ENCODE assay signal across 25 cellular contexts in genomic region chr12:51662728-51663154, GRCh38.
"Had no signal": no experiment of that assay in that cellular context is flagged by ENCODE, and none has a peak within 500 bp of the region (broad histone marks: within the 10 kb centered on the region; RNA-seq: fewer than 3 reads in every experiment).

No MANE protein-coding gene starts in this region.

- H3K9me3 Mint-ChIP-seq: activated B cell treated with CpG ODN at 0.5 μM for 24 hours; activated naive CD8-positive, alpha-beta T cell treated with anti-CD3 and anti-CD28 coated beads for 36 hours; central memory CD8-positive, alpha-beta T cell; naive thymus-derived CD8-positive, alpha-beta T cell; stimulated activated effector memory CD8-positive, alpha-beta T cell treated with anti-CD3 and anti-CD28 coated beads, Interleukin-12 subunit alpha, Interleukin-12 subunit beta, amount 100 ng/mL, for 72 hours; T-cell had no signal

- H3K27ac ChIP-seq: esophagus muscularis mucosa, neural progenitor cell, stomach, transverse colon, vagina had no signal

- H3K4me1 Mint-ChIP-seq: activated B cell treated with CpG ODN at 0.5 μM for 24 hours; activated CD4-positive, alpha-beta T cell treated with anti-CD3 and anti-CD28 coated beads for 36 hours; activated naive CD8-positive, alpha-beta T cell treated with anti-CD3 and anti-CD28 coated beads for 36 hours; central memory CD8-positive, alpha-beta T cell; naive thymus-derived CD8-positive, alpha-beta T cell; stimulated activated effector memory CD8-positive, alpha-beta T cell treated with anti-CD3 and anti-CD28 coated beads, Interleukin-12 subunit alpha, Interleukin-12 subunit beta, amount 100 ng/mL, for 72 hours; T-cell had no signal

- H3K36me3 Mint-ChIP-seq: activated naive CD8-positive, alpha-beta T cell treated with anti-CD3 and anti-CD28 coated beads for 36 hours; stimulated activated effector memory CD8-positive, alpha-beta T cell treated with anti-CD3 and anti-CD28 coated beads, Interleukin-12 subunit alpha, Interleukin-12 subunit beta, amount 100 ng/mL, for 72 hours; T-cell had no signal

- H3K4me3 ChIP-seq: dorsolateral prefrontal cortex, esophagus muscularis mucosa, neural progenitor cell, stomach, transverse colon, vagina had no signal

- FAIRE-seq: astrocyte, colon, frontal cortex had no signal

- H3K4me1 ChIP-seq: esophagus muscularis mucosa, stomach, transverse colon, vagina had no signal

- ATAC-seq: activated CD4-positive, alpha-beta T cell treated with anti-CD3 and anti-CD28 coated beads for 36 hours; naive thymus-derived CD8-positive, alpha-beta T cell; stimulated activated effector memory CD8-positive, alpha-beta T cell treated with anti-CD3 and anti-CD28 coated beads, Interleukin-12 subunit alpha, Interleukin-12 subunit beta, amount 100 ng/mL, for 72 hours; T-cell had no signal

- H3K4me3 Mint-ChIP-seq: activated B cell treated with CpG ODN at 0.5 μM for 24 hours; activated CD4-positive, alpha-beta T cell treated with anti-CD3 and anti-CD28 coated beads for 36 hours; activated naive CD8-positive, alpha-beta T cell treated with anti-CD3 and anti-CD28 coated beads for 36 hours; central memory CD8-positive, alpha-beta T cell; naive thymus-derived CD8-positive, alpha-beta T cell; neural progenitor cell; stimulated activated effector memory CD8-positive, alpha-beta T cell treated with anti-CD3 and anti-CD28 coated beads, Interleukin-12 subunit alpha, Interleukin-12 subunit beta, amount 100 ng/mL, for 72 hours; T-cell had no signal

- DNase-seq: activated B cell treated with CpG ODN at 0.5 μM for 24 hours; activated CD4-positive, alpha-beta T cell treated with anti-CD3 and anti-CD28 coated beads for 36 hours; activated CD4-positive, alpha-beta T cell treated with anti-CD3 and anti-CD28 coated beads, Interleukin-2, amount 50 U/mL, for 4 hours; activated CD8-positive, alpha-beta memory T cell treated with anti-CD3 and anti-CD28 coated beads for 24 hours; activated CD8-positive, alpha-beta memory T cell treated with anti-CD3 and anti-CD28 coated beads, Interleukin-2, amount 50 U/mL, for 48 hours; activated naive CD4-positive, alpha-beta T cell treated with Interleukin-2 at 50 U/mL for 16 hours; activated naive CD8-positive, alpha-beta T cell treated with anti-CD3 and anti-CD28 coated beads for 36 hours; activated T-cell treated with anti-CD3 and anti-CD28 coated beads, Interleukin-2, amount 50 U/mL, for 48 hours; dorsolateral prefrontal cortex; glutamatergic neuron; hippocampal formation; kidney glomerular epithelial cell; naive thymus-derived CD8-positive, alpha-beta T cell; stomach; T-cell; T1000; transverse colon had no signal

- H3K4me2 ChIP-seq: neural progenitor cell had no signal

- H3K9me3 ChIP-seq: esophagus muscularis mucosa, stomach, transverse colon, vagina had no signal
